19 cellular contexts compared by ENCODE assay signal in genomic region chr6:14964901-14965300, GRCh38.
A peak's percentile ranks its signal among the peaks of the same experiment; 100 is the strongest.
DNase-seq lines count a peak whose midpoint lies in the region; ATAC-seq, FAIRE-seq and TF ChIP-seq lines count a peak whose summit lies in the region.
"Had no signal": no experiment of that assay in that cellular context is flagged by ENCODE, and none has a peak within 500 bp of the region (broad histone marks: within the 10 kb centered on the region; RNA-seq: fewer than 3 reads in every experiment).

No MANE protein-coding gene starts in this region.

- no peak overlapping the region for H2BK15ac ChIP-seq in H9 (ENCODE audit: low read depth, low read length)

- no peak overlapping the region for H3K23ac ChIP-seq in H9 (ENCODE audit: insufficient read length, low read depth, low read length)

- no peak overlapping the region for H2BK20ac ChIP-seq in H9 (ENCODE audit: low read depth, low read length, poor library complexity, severe bottlenecking)

- H3K79me1 ChIP-seq in H9 (ENCODE audit: insufficient read depth, low read depth, low read length, poor library complexity, severe bottlenecking) = peaks cover 2% of the 10 kb centered on the region

- H2BK5ac ChIP-seq in H9 (ENCODE audit: insufficient read length, low read length) = no peak overlapping the region

- no peaks in the 10 kb centered on the region; the same call in 1 of the 2 replicates for H3K79me2 ChIP-seq in H9 (ENCODE audit: insufficient read depth, low read length)
- no peaks in the 10 kb centered on the region for H3K79me2 ChIP-seq in K562 (ENCODE audit: control insufficient read depth, insufficient read depth, low read length)
- no peaks in the 10 kb centered on the region for H3K79me2 ChIP-seq in osteoblast (ENCODE audit: insufficient read depth, low read length)
- H3K79me2 ChIP-seq: parathyroid adenoma had no signal

- no peak overlapping the region for H3K4me3 Mint-ChIP-seq in H9
- H3K4me3 Mint-ChIP-seq in activated T-helper 2 cell treated with anti-CD3 and anti-CD28 coated beads, Interferon-gamma antibody, Interleukin-2, Interleukin-4, amounts not matched to agents 10 μg/mL and 5 μg/mL and 100 μg/mL, durations not matched to agents 14 hours and 24 hours and 36 hours (ENCODE audit: low read depth) = no peak overlapping the region

- H3K4me2 ChIP-seq in H9 (ENCODE audit: insufficient read depth, insufficient read length, low read length) = no peak overlapping the region
- H3K4me2 ChIP-seq in K562 (ENCODE audit: insufficient read depth, low read length) = no peak overlapping the region
- no peak overlapping the region for H3K4me2 ChIP-seq in osteoblast (ENCODE audit: insufficient read depth, low read length)

- peaks cover 21% of the 10 kb centered on the region; the same call in 1 of the 2 replicates for H3K4me1 ChIP-seq in H9 (ENCODE audit: insufficient read depth, low read length)
- H3K4me1 ChIP-seq in K562 (replicated peaks in 1 of 2; ENCODE audit: control insufficient read depth in 2 of 2, insufficient read depth in 2 of 2, low read length in 2 of 2) = peaks cover 5 to 21% of the 10 kb centered on the region in 2 experiments; a peak in 3 of 5 replicates
- no peaks in the 10 kb centered on the region for H3K4me1 ChIP-seq in osteoblast (ENCODE audit: insufficient read depth, low read length)
- H3K4me1 ChIP-seq: tibial nerve had no signal

- no peak overlapping the region for H3K4ac ChIP-seq in H9 (ENCODE audit: low read depth, low read length)

- no peak for TF ChIP-seq POLR2A in K562 (conservative IDR thresholded peaks at IDR 0.05)

- H3K9me3 Mint-ChIP-seq in H9 = peaks cover 0 to 9% of the 10 kb centered on the region in 2 experiments; a peak in 2 of 5 replicates
- peaks cover 10% of the 10 kb centered on the region for H3K9me3 Mint-ChIP-seq in activated T-helper 2 cell treated with anti-CD3 and anti-CD28 coated beads, Interferon-gamma antibody, Interleukin-2, Interleukin-4, amounts not matched to agents 10 μg/mL and 5 μg/mL and 100 μg/mL, durations not matched to agents 14 hours and 24 hours and 36 hours

- no peak overlapping the region for H4K5ac ChIP-seq in H9 (ENCODE audit: insufficient read length, low read depth, low read length)

- H3K18ac ChIP-seq in H9 (ENCODE audit: insufficient read length, low read depth, low read length) = no peak overlapping the region

- no peak overlapping the region for H2AK5ac ChIP-seq in H9 (ENCODE audit: insufficient read length, low read length)

- H4K20me1 ChIP-seq in H9 (ENCODE audit: control insufficient read depth, insufficient read depth, insufficient read length) (no peaks in the 10 kb centered on the region), K562 (replicated peaks; ENCODE audit: control insufficient read depth, insufficient read depth, low read length) (no peaks in the 10 kb centered on the region), osteoblast (ENCODE audit: insufficient read depth, low read length) (no peaks in the 10 kb centered on the region)

- H3K4me3 ChIP-seq in K562 (no peak overlapping the region), osteoblast (ENCODE audit: insufficient read depth, low read length) (no peak overlapping the region)
- H3K4me3 ChIP-seq: tibial nerve had no signal

- intact Hi-C loops in K562 (cut with micrococcal nuclease) = no loop called here
- intact Hi-C loops in activated T-helper 2 cell treated with anti-CD3 and anti-CD28 coated beads, Interferon-gamma antibody, Interleukin-2, Interleukin-4, amounts not matched to agents 10 μg/mL and 5 μg/mL and 100 μg/mL, durations not matched to agents 14 hours and 24 hours and 36 hours (cut with micrococcal nuclease) = no loop called here

- no peaks in the 10 kb centered on the region for H3K9me1 ChIP-seq in K562 (ENCODE audit: control insufficient read depth, insufficient read depth, low read length)

- H3K9ac ChIP-seq in H9 (ENCODE audit: extremely low read depth, insufficient read length, low read length) (no peak overlapping the region), K562 (ENCODE audit: insufficient read depth in 1 of 2, low read depth in 2 of 2, low read length in 2 of 2) (no peak overlapping the region)
- H3K9ac ChIP-seq: parathyroid adenoma had no signal

- H3K27me3 ChIP-seq in H9 (ENCODE audit: insufficient read depth, low read length) = no peaks in the 10 kb centered on the region
- H3K27me3 ChIP-seq in K562 (ENCODE audit: control insufficient read depth in 2 of 2, insufficient read depth in 2 of 2, low read length in 2 of 2) = no peaks in the 10 kb centered on the region
- no peaks in the 10 kb centered on the region for H3K27me3 ChIP-seq in osteoblast (ENCODE audit: insufficient read depth, low read length)
- H3K27me3 ChIP-seq: tibial nerve had no signal

- H4K91ac ChIP-seq in H9 (ENCODE audit: insufficient read length, low read depth, low read length) = no peak overlapping the region

- no peak overlapping the region for H3K14ac ChIP-seq in H9 (ENCODE audit: insufficient read depth, low read length)

- H2AFZ ChIP-seq in H9 (ENCODE audit: low read length) (no peak overlapping the region), K562 (ENCODE audit: low read depth, low read length) (no peak overlapping the region), osteoblast (ENCODE audit: low read length) (no peak overlapping the region)
- H2AFZ ChIP-seq: parathyroid adenoma had no signal

- TF ChIP-seq CTCF in H9 (conservative IDR thresholded peaks at IDR 0.05) (no peak), K562 (IDR thresholded peaks at IDR 0.05 in 2 of 3, conservative IDR thresholded peaks at IDR 0.05 in 1 of 3; ENCODE audit: insufficient read depth in 2 of 3, low read depth in 1 of 3, low read length in 3 of 3) (no peak), osteoblast (IDR thresholded peaks at IDR 0.05; ENCODE audit: extremely low read depth, low read depth, low read length) (no peak)

- DNase-seq in H9 (no peak), NCI-H1694 treated with DMSO at 0.1 percent for 48 hours (lab: John Stamatoyannopoulos, UW) (peak; percentile 75), K562 (ENCODE audit: extremely low read depth in 1 of 4, low spot score in 3 of 4) (no peak), osteoblast (ENCODE audit: insufficient read length, low spot score, missing footprints) (peak; percentile 13)
- DNase-seq in activated T-helper 2 cell treated with anti-CD3 and anti-CD28 coated beads, Interferon-gamma antibody, Interleukin-2, Interleukin-4, amounts not matched to agents 10 μg/mL and 5 μg/mL and 100 μg/mL, durations not matched to agents 14 hours and 24 hours and 36 hours (ENCODE audit: low spot score) = no peak
- DNase-seq: activated naive CD4-positive, alpha-beta T cell; activated T-cell treated with anti-CD3 and anti-CD28 coated beads for 4 hours; amniotic stem cell; foreskin melanocyte; stimulated activated naive CD4-positive, alpha-beta T cell had no signal

- no CpG with 5 or more reads among the region's 3 CpGs for WGBS in H9 (ENCODE audit: extremely low coverage, insufficient read length, low lambda C conversion rate)
- WGBS in K562 (ENCODE audit: insufficient coverage, low coverage, missing lambda C conversion rate) = 57% methylated on average over 3 of the region's 3 CpGs

- no peak for ATAC-seq in K562
- ATAC-seq in GM18873 (IDR thresholded peaks at IDR 0.05; ENCODE audit: low FRiP score, unreplicated experiment) = no peak
- ATAC-seq in HG03354 (IDR thresholded peaks at IDR 0.05; ENCODE audit: poor library complexity, severe bottlenecking, unreplicated experiment) = no peak
- ATAC-seq: sciatic nerve had no signal

- H3K36me3 Mint-ChIP-seq in H9 (ENCODE audit: insufficient read depth in 1 of 3, low read depth in 3 of 3) = peaks cover 2 to 8% (median 5%) of the 10 kb centered on the region in 3 experiments; a peak in 4 of 7 replicates
- peaks cover 4% of the 10 kb centered on the region for H3K36me3 Mint-ChIP-seq in activated T-helper 2 cell treated with anti-CD3 and anti-CD28 coated beads, Interferon-gamma antibody, Interleukin-2, Interleukin-4, amounts not matched to agents 10 μg/mL and 5 μg/mL and 100 μg/mL, durations not matched to agents 14 hours and 24 hours and 36 hours (ENCODE audit: low read depth)

- H3K27ac ChIP-seq in H9 (ENCODE audit: insufficient read length, low read depth, low read length) = no peak overlapping the region
- no peak overlapping the region for H3K27ac ChIP-seq in K562 (ENCODE audit: extremely low read depth, low read depth, low read length)
- H3K27ac ChIP-seq in osteoblast (ENCODE audit: low read depth, low read length) = no peak overlapping the region
- H3K27ac ChIP-seq: dorsolateral prefrontal cortex, parathyroid adenoma, RWPE1, tibial nerve had no signal

- H3K56ac ChIP-seq in H9 (ENCODE audit: insufficient read length, low read depth, low read length) = no peak overlapping the region

- H3K36me3 ChIP-seq in K562 (ENCODE audit: control insufficient read depth, insufficient read depth, low read length) (no peaks in the 10 kb centered on the region), osteoblast (ENCODE audit: insufficient read depth, low read length) (no peaks in the 10 kb centered on the region)
- H3K36me3 ChIP-seq: tibial nerve had no signal

- FAIRE-seq in K562 (lab: Jason Lieb, UNC) = no peak
- FAIRE-seq: G401.6, GM12892 had no signal

- no peak for TF ChIP-seq EP300 in K562 (IDR thresholded peaks at IDR 0.05; ENCODE audit: low read length)

- TF ChIP-seq RAD21 in K562 (CRISPR knock-in tag; conservative IDR thresholded peaks at IDR 0.05 in 1 of 2, IDR thresholded peaks at IDR 0.05 in 1 of 2) = no peak

- CTCF ChIA-PET in K562 (lab: Yijun Ruan, JAX; ENCODE audit: low intra/inter-chr PET ratio) = no interaction called here

- no peak overlapping the region for H2BK12ac ChIP-seq in H9 (ENCODE audit: insufficient read length, low read depth, low read length)

- peaks cover 40 to 42% of the 10 kb centered on the region in 2 experiments for H3K4me1 Mint-ChIP-seq in H9
- H3K4me1 Mint-ChIP-seq in activated T-helper 2 cell treated with anti-CD3 and anti-CD28 coated beads, Interferon-gamma antibody, Interleukin-2, Interleukin-4, amounts not matched to agents 10 μg/mL and 5 μg/mL and 100 μg/mL, durations not matched to agents 14 hours and 24 hours and 36 hours (ENCODE audit: low read depth) = no peaks in the 10 kb centered on the region

- H3K27me3 Mint-ChIP-seq in H9 (ENCODE audit: low read depth) = no peaks in the 10 kb centered on the region
- no peaks in the 10 kb centered on the region for H3K27me3 Mint-ChIP-seq in activated T-helper 2 cell treated with anti-CD3 and anti-CD28 coated beads, Interferon-gamma antibody, Interleukin-2, Interleukin-4, amounts not matched to agents 10 μg/mL and 5 μg/mL and 100 μg/mL, durations not matched to agents 14 hours and 24 hours and 36 hours (ENCODE audit: low read depth)

- no peaks in the 10 kb centered on the region for H3K23me2 ChIP-seq in H9 (ENCODE audit: insufficient read length, low read depth, low read length, poor library complexity, severe bottlenecking)

- in situ Hi-C loops in K562 (cut with MboI) = no loop called here

- 0 out of 7 replicates have a peak overlapping the region, but pooled peaks of 2 of the 3 experiments have one; percentile 17 to 50 for H3K27ac Mint-ChIP-seq in H9
- H3K27ac Mint-ChIP-seq in activated T-helper 2 cell treated with anti-CD3 and anti-CD28 coated beads, Interferon-gamma antibody, Interleukin-2, Interleukin-4, amounts not matched to agents 10 μg/mL and 5 μg/mL and 100 μg/mL, durations not matched to agents 14 hours and 24 hours and 36 hours = no peak overlapping the region

- no peak overlapping the region for H2BK120ac ChIP-seq in H9 (ENCODE audit: low read depth, low read length, poor library complexity, severe bottlenecking)

- H3T11ph ChIP-seq in H9 (ENCODE audit: low read length) = no peak overlapping the region

- no peaks in the 10 kb centered on the region for H3K9me3 ChIP-seq in H9 (ENCODE audit: control insufficient read depth, low read depth, low read length)
- no peaks in the 10 kb centered on the region for H3K9me3 ChIP-seq in K562 (replicated peaks; ENCODE audit: control insufficient read depth, insufficient read depth, low read depth, low read length)
- no peaks in the 10 kb centered on the region for H3K9me3 ChIP-seq in osteoblast (ENCODE audit: low read depth, low read length)

- no TSS peak for BruUV-seq in K562 (replicated peaks; lab: Mats Ljungman, UMichigan)

- POLR2A ChIA-PET in K562 (lab: Yijun Ruan, JAX) = interaction anchor here (0.7 to 1.4 kb wide), 2 partner anchors 13 to 32 kb away, joined by 3 to 7 read pairs; no protein-coding TSS in a partner anchor

- H4K8ac ChIP-seq in H9 (replicated peaks; ENCODE audit: insufficient read length, low read depth, low read length) = no peak overlapping the region

Comparison
In these comparisons a context has a peak if more than half of its experiments do, and no peak if none do; other contexts are left out.
1. DNase-seq: peak in NCI-H1694 treated with DMSO at 0.1 percent for 48 hours (single experiment) and osteoblast (single experiment); none in H9 (single experiment), K562 (0 of 4) and activated T-helper 2 cell treated with anti-CD3 and anti-CD28 coated beads, Interferon-gamma antibody, Interleukin-2, Interleukin-4, amounts not matched to agents 10 μg/mL and 5 μg/mL and 100 μg/mL, durations not matched to agents 14 hours and 24 hours and 36 hours (single experiment).